2 cellular contexts compared by ENCODE assay signal in the genomic region with DNA sequence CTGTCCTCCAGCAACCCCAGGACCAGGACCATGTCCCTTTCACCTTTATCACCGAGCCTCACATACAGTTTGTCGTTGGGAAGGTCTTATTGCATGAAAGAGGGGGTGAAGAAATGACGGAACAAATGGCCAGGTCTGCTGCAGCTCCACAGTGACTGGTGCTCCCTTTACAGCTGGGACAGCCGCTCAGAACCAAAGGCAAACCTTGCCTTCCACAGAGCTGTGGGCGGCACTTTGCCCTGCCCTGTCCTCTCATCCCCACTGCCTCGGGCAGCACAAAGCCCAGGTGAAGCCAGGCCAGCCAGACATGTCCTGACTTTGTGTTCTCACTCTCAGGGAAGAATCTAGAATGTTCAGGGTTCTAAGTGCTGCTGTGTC.
TF ChIP-seq lines count a peak whose summit lies in the region.

No MANE protein-coding gene starts in this region.

TF ChIP-seq in GM23338, 12 proteins besides CTCF, POLR2A, EP300 and RAD21:
- TF ChIP-seq, protein P1, sequence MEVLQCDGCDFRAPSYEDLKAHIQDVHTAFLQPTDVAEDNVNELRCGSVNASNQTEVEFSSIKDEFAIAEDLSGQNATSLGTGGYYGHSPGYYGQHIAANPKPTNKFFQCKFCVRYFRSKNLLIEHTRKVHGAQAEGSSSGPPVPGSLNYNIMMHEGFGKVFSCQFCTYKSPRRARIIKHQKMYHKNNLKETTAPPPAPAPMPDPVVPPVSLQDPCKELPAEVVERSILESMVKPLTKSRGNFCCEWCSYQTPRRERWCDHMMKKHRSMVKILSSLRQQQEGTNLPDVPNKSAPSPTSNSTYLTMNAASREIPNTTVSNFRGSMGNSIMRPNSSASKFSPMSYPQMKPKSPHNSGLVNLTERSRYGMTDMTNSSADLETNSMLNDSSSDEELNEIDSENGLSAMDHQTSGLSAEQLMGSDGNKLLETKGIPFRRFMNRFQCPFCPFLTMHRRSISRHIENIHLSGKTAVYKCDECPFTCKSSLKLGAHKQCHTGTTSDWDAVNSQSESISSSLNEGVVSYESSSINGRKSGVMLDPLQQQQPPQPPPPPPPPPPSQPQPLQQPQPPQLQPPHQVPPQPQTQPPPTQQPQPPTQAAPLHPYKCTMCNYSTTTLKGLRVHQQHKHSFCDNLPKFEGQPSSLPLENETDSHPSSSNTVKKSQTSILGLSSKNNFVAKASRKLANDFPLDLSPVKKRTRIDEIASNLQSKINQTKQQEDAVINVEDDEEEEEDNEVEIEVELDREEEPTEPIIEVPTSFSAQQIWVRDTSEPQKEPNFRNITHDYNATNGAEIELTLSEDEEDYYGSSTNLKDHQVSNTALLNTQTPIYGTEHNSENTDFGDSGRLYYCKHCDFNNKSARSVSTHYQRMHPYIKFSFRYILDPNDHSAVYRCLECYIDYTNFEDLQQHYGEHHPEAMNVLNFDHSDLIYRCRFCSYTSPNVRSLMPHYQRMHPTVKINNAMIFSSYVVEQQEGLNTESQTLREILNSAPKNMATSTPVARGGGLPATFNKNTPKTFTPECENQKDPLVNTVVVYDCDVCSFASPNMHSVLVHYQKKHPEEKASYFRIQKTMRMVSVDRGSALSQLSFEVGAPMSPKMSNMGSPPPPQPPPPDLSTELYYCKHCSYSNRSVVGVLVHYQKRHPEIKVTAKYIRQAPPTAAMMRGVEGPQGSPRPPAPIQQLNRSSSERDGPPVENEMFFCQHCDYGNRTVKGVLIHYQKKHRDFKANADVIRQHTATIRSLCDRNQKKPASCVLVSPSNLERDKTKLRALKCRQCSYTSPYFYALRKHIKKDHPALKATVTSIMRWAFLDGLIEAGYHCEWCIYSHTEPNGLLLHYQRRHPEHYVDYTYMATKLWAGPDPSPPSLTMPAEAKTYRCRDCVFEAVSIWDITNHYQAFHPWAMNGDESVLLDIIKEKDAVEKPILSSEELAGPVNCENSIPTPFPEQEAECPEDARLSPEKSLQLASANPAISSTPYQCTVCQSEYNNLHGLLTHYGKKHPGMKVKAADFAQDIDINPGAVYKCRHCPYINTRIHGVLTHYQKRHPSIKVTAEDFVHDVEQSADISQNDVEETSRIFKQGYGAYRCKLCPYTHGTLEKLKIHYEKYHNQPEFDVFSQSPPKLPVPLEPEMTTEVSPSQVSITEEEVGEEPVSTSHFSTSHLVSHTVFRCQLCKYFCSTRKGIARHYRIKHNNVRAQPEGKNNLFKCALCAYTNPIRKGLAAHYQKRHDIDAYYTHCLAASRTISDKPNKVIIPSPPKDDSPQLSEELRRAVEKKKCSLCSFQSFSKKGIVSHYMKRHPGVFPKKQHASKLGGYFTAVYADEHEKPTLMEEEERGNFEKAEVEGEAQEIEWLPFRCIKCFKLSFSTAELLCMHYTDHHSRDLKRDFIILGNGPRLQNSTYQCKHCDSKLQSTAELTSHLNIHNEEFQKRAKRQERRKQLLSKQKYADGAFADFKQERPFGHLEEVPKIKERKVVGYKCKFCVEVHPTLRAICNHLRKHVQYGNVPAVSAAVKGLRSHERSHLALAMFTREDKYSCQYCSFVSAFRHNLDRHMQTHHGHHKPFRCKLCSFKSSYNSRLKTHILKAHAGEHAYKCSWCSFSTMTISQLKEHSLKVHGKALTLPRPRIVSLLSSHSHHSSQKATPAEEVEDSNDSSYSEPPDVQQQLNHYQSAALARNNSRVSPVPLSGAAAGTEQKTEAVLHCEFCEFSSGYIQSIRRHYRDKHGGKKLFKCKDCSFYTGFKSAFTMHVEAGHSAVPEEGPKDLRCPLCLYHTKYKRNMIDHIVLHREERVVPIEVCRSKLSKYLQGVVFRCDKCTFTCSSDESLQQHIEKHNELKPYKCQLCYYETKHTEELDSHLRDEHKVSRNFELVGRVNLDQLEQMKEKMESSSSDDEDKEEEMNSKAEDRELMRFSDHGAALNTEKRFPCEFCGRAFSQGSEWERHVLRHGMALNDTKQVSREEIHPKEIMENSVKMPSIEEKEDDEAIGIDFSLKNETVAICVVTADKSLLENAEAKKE (CRISPR knock-in tag; IDR thresholded peaks at IDR 0.05): no peak
- TF ChIP-seq, protein P2, sequence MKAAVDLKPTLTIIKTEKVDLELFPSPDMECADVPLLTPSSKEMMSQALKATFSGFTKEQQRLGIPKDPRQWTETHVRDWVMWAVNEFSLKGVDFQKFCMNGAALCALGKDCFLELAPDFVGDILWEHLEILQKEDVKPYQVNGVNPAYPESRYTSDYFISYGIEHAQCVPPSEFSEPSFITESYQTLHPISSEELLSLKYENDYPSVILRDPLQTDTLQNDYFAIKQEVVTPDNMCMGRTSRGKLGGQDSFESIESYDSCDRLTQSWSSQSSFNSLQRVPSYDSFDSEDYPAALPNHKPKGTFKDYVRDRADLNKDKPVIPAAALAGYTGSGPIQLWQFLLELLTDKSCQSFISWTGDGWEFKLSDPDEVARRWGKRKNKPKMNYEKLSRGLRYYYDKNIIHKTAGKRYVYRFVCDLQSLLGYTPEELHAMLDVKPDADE (IDR thresholded peaks at IDR 0.05): no peak
- TF ChIP-seq, protein P3, sequence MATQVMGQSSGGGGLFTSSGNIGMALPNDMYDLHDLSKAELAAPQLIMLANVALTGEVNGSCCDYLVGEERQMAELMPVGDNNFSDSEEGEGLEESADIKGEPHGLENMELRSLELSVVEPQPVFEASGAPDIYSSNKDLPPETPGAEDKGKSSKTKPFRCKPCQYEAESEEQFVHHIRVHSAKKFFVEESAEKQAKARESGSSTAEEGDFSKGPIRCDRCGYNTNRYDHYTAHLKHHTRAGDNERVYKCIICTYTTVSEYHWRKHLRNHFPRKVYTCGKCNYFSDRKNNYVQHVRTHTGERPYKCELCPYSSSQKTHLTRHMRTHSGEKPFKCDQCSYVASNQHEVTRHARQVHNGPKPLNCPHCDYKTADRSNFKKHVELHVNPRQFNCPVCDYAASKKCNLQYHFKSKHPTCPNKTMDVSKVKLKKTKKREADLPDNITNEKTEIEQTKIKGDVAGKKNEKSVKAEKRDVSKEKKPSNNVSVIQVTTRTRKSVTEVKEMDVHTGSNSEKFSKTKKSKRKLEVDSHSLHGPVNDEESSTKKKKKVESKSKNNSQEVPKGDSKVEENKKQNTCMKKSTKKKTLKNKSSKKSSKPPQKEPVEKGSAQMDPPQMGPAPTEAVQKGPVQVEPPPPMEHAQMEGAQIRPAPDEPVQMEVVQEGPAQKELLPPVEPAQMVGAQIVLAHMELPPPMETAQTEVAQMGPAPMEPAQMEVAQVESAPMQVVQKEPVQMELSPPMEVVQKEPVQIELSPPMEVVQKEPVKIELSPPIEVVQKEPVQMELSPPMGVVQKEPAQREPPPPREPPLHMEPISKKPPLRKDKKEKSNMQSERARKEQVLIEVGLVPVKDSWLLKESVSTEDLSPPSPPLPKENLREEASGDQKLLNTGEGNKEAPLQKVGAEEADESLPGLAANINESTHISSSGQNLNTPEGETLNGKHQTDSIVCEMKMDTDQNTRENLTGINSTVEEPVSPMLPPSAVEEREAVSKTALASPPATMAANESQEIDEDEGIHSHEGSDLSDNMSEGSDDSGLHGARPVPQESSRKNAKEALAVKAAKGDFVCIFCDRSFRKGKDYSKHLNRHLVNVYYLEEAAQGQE (IDR thresholded peaks at IDR 0.05; ENCODE audit: unreplicated experiment): no peak
- TF ChIP-seq ZNF331 (CRISPR knock-in tag; IDR thresholded peaks at IDR 0.05; ENCODE audit: low read depth) (no peak), ZNF114 (CRISPR knock-in tag; IDR thresholded peaks at IDR 0.05) (no peak), POLR2AphosphoS5 (IDR thresholded peaks at IDR 0.05; ENCODE audit: low read depth) (no peak), EZH2phosphoT487 (IDR thresholded peaks at IDR 0.05; ENCODE audit: unreplicated experiment) (no peak)

TF ChIP-seq in SK-N-SH, 30 proteins besides CTCF, POLR2A, EP300 and RAD21:
- TF ChIP-seq, protein P3 (IDR thresholded peaks at IDR 0.05; ENCODE audit: low read depth, low read length): no peak
- no peak for TF ChIP-seq GABPA (IDR thresholded peaks at IDR 0.05; ENCODE audit: low read depth)
- TF ChIP-seq, protein P4, sequence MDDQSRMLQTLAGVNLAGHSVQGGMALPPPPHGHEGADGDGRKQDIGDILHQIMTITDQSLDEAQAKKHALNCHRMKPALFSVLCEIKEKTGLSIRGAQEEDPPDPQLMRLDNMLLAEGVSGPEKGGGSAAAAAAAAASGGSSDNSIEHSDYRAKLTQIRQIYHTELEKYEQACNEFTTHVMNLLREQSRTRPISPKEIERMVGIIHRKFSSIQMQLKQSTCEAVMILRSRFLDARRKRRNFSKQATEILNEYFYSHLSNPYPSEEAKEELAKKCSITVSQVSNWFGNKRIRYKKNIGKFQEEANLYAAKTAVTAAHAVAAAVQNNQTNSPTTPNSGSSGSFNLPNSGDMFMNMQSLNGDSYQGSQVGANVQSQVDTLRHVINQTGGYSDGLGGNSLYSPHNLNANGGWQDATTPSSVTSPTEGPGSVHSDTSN (IDR thresholded peaks at IDR 0.05): no peak
- TF ChIP-seq, protein P5, sequence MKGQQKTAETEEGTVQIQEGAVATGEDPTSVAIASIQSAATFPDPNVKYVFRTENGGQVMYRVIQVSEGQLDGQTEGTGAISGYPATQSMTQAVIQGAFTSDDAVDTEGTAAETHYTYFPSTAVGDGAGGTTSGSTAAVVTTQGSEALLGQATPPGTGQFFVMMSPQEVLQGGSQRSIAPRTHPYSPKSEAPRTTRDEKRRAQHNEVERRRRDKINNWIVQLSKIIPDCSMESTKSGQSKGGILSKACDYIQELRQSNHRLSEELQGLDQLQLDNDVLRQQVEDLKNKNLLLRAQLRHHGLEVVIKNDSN (IDR thresholded peaks at IDR 0.05; ENCODE audit: borderline replicate concordance, low read depth): no peak
- TF ChIP-seq RFX5 (IDR thresholded peaks at IDR 0.05; ENCODE audit: low read length): no peak
- TF ChIP-seq CHD2 (IDR thresholded peaks at IDR 0.05; ENCODE audit: low read length, partially characterized antibody): no peak
- TF ChIP-seq, protein P6, sequence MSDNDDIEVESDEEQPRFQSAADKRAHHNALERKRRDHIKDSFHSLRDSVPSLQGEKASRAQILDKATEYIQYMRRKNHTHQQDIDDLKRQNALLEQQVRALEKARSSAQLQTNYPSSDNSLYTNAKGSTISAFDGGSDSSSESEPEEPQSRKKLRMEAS (IDR thresholded peaks at IDR 0.05; ENCODE audit: low read depth): no peak
- TF ChIP-seq ELF1 (IDR thresholded peaks at IDR 0.05): no peak
- no peak for TF ChIP-seq TAF1 (IDR thresholded peaks at IDR 0.05; ENCODE audit: borderline replicate concordance, low read depth, low read length)
- no peak for TF ChIP-seq MXI1 (IDR thresholded peaks at IDR 0.05; ENCODE audit: low read depth, low read length)
- TF ChIP-seq RCOR1 (IDR thresholded peaks at IDR 0.05; ENCODE audit: low read length): no peak
- TF ChIP-seq GATA2 (CRISPR knock-in tag; IDR thresholded peaks at IDR 0.05): no peak
- TF ChIP-seq YY1 (IDR thresholded peaks at IDR 0.05; ENCODE audit: low read depth): no peak
- no peak for TF ChIP-seq FOSL2 (IDR thresholded peaks at IDR 0.05; ENCODE audit: borderline replicate concordance, low read depth)
- no peak for TF ChIP-seq NFIC (IDR thresholded peaks at IDR 0.05; ENCODE audit: borderline replicate concordance)
- TF ChIP-seq NRF1 (IDR thresholded peaks at IDR 0.05; ENCODE audit: low read depth, low read length): no peak
- TF ChIP-seq EZH2phosphoT487 (IDR thresholded peaks at IDR 0.05; ENCODE audit: borderline replicate concordance, low read depth): no peak
